30 cellular contexts compared by ENCODE assay signal in the genomic region with DNA sequence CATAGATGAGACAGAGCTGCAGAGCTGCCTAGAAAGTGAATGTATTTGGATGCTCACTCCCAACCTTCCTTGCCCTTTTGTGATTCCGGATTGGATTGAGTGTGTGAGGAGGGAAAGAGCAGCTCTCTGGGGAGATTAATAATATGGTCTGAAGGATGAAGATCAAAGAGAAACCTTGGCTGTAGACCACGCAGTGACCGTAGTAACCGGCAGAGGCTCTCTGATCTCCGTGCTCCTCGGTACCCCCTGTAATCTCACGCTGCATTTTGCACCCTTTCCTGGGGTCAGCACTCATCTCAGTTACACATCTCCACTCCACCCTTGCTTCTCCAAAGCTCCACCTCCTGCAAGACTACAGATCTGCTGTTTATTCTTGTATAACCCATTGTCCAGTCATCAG. TPM values are rescaled to one million over a fixed set of nuclear protein-coding genes. Genes with fewer than 3 reads are reported as not detected.
DNase-seq lines count a peak whose midpoint lies in the region; ATAC-seq and TF ChIP-seq lines count a peak whose summit lies in the region.
"Had no signal": no experiment of that assay in that cellular context is flagged by ENCODE, and none has a peak within 500 bp of the region (broad histone marks: within the 10 kb centered on the region; RNA-seq: fewer than 3 reads in every experiment).

No MANE protein-coding gene starts in this region.

- H2AK5ac ChIP-seq in mesenchymal stem cell (ENCODE audit: low read length, severe bottlenecking): no peak overlapping the region

- no peak overlapping the region for H3K14ac ChIP-seq in mesenchymal stem cell (ENCODE audit: low read length in 2 of 2)

- H3K27me3 ChIP-seq in AG04450 (ENCODE audit: control insufficient read depth, insufficient read depth, low read length): no peaks in the 10 kb centered on the region
- H3K27me3 ChIP-seq in Karpas-422 (ENCODE audit: low read length): no peaks in the 10 kb centered on the region
- H3K27me3 ChIP-seq in brain microvascular endothelial cell (replicated peaks): no peaks in the 10 kb centered on the region
- peaks cover 0 to under 1% of the 10 kb centered on the region in 2 experiments for H3K27me3 ChIP-seq in mesenchymal stem cell (ENCODE audit: control insufficient read depth in 1 of 2, insufficient read depth in 1 of 2, low read length in 2 of 2)
- H3K27me3 ChIP-seq: esophagus squamous epithelium, pancreas had no signal

- WGBS in mesenchymal stem cell: 68% methylated on average over 7 of the region's 7 CpGs

- no peaks in the 10 kb centered on the region for H4K20me1 ChIP-seq in Karpas-422 (ENCODE audit: insufficient read depth, low read depth, low read length)

- H3K36me3 ChIP-seq in Karpas-422 (ENCODE audit: insufficient read depth, low read length): no peaks in the 10 kb centered on the region
- H3K36me3 ChIP-seq in brain microvascular endothelial cell (replicated peaks): no peaks in the 10 kb centered on the region
- H3K36me3 ChIP-seq in mesenchymal stem cell (ENCODE audit: control insufficient read depth in 1 of 2, insufficient read depth in 2 of 2, low read depth in 1 of 2, low read length in 2 of 2): no peaks in the 10 kb centered on the region
- H3K36me3 ChIP-seq: esophagus squamous epithelium, pancreas had no signal

- in situ Hi-C loops in brain microvascular endothelial cell (cut with HindIII; ENCODE audit: low pct_ligation_motif_present, low sequenced_read_pairs): no loop called here

- DNase-seq in AG04450 (ENCODE audit: low read depth, low spot score): no peak
- no peak for DNase-seq in Karpas-422
- no peak for DNase-seq in brain microvascular endothelial cell
- no peak for DNase-seq in mesenchymal stem cell
- no peak for DNase-seq in CD1c-positive myeloid dendritic cell (ENCODE audit: extremely low spot score)
- DNase-seq in COR-L47 (lab: John Stamatoyannopoulos, UW): no peak
- DNase-seq in activated CD8-positive, alpha-beta memory T cell treated with anti-CD3 and anti-CD28 coated beads, Interleukin-2, amount 50 U/mL, for 48 hours: no peak
- DNase-seq: ACHN; activated CD4-positive, alpha-beta T cell treated with anti-CD3 and anti-CD28 coated beads for 36 hours; activated CD8-positive, alpha-beta T cell treated with anti-CD3 and anti-CD28 coated beads for 36 hours; activated naive CD4-positive, alpha-beta T cell treated with anti-CD3 and anti-CD28 coated beads, Interleukin-2, amount 10 ng/mL, durations not matched to agents 7 days and 5 days; DMS153; dorsolateral prefrontal cortex; esophagus squamous epithelium; glutamatergic neuron; H7; NCI-H1092 treated with DMSO at 0.1 percent for 48 hours; NCI-H187; NCI-H2171 treated with DMSO at 0.1 percent for 48 hours; NCI-H524 treated with DMSO at 0.1 percent for 48 hours; pancreas; Right ventricle myocardium superior; stimulated activated CD4-positive, alpha-beta T cell treated with anti-CD3 and anti-CD28 coated beads, Interleukin-1b, Interleukin-23, amount 100 ng/mL, for 48 hours; stimulated activated naive CD4-positive, alpha-beta T cell treated with Interleukin-2 at 50 U/mL for 16 hours; T-helper 2 cell had no signal

- POLR2A ChIA-PET in AG04450 (lab: Yijun Ruan, JAX): no interaction called here

- no peak overlapping the region for H2BK15ac ChIP-seq in mesenchymal stem cell (ENCODE audit: low read depth, poor library complexity, severe bottlenecking)

- H2AFZ ChIP-seq in Karpas-422 (ENCODE audit: low read length): no peak overlapping the region
- H2AFZ ChIP-seq in mesenchymal stem cell (ENCODE audit: low read depth, low read length): no peak overlapping the region

- H3K4me2 ChIP-seq in Karpas-422 (ENCODE audit: low read depth, low read length, poor library complexity, severe bottlenecking): peak overlapping the region; percentile 32
- H3K4me2 ChIP-seq in mesenchymal stem cell (ENCODE audit: low read length, poor library complexity, severe bottlenecking): no peak overlapping the region

- H3K4me3 ChIP-seq in AG04450 (ENCODE audit: low read depth, low read length) (peak overlapping the region; percentile 14), Karpas-422 (ENCODE audit: low read length) (0 out of 2 replicates have a peak overlapping the region, but pooled peaks have one; percentile 11), brain microvascular endothelial cell (ENCODE audit: low read depth, low read length) (peak overlapping the region; percentile 2), mesenchymal stem cell (ENCODE audit: insufficient read depth in 1 of 2, low read depth in 1 of 2, low read length in 2 of 2) (peak overlapping the region in 1 of 2 experiments; percentile 54)
- H3K4me3 ChIP-seq: esophagus squamous epithelium, GM12878, pancreas had no signal

- no peak overlapping the region for H2BK5ac ChIP-seq in mesenchymal stem cell (ENCODE audit: low read depth, low read length, poor library complexity, severe bottlenecking)

- peak overlapping the region in 1 of 2 experiments; percentile 19 for H3K4ac ChIP-seq in mesenchymal stem cell (ENCODE audit: low read depth in 1 of 2, low read length in 2 of 2)

- no peak for ATAC-seq in HG02885 (IDR thresholded peaks at IDR 0.05; ENCODE audit: poor library complexity, unreplicated experiment)
- ATAC-seq: activated CD4-positive, alpha-beta T cell treated with anti-CD3 and anti-CD28 coated beads for 36 hours; activated CD8-positive, alpha-beta T cell treated with anti-CD3 and anti-CD28 coated beads for 36 hours; activated T-helper 17 cell treated with anti-CD3 and anti-CD28 coated beads, Interleukin-2, amount 50 U/mL, for 72 hours; GM12878; left lobe of liver; pancreas had no signal

- no peaks in the 10 kb centered on the region for H3K79me2 ChIP-seq in Karpas-422 (ENCODE audit: low read length)

- no peaks in the 10 kb centered on the region for H3K9me3 ChIP-seq in AG04450 (ENCODE audit: control insufficient read depth, insufficient read depth, low read length)
- no peaks in the 10 kb centered on the region for H3K9me3 ChIP-seq in Karpas-422 (ENCODE audit: low read length)
- no peaks in the 10 kb centered on the region for H3K9me3 ChIP-seq in mesenchymal stem cell (ENCODE audit: control insufficient read depth, low read length)
- H3K9me3 ChIP-seq: esophagus squamous epithelium, pancreas had no signal

- no peaks in the 10 kb centered on the region for H3K79me1 ChIP-seq in mesenchymal stem cell (replicated peaks; ENCODE audit: low read length, poor library complexity, severe bottlenecking)

- H3K9me2 ChIP-seq in Karpas-422 (replicated peaks; ENCODE audit: insufficient read depth, low read length): no peaks in the 10 kb centered on the region

- H3K18ac ChIP-seq in mesenchymal stem cell (ENCODE audit: low read depth in 1 of 2, low read length in 2 of 2): no peak overlapping the region

- H3K4me1 ChIP-seq in Karpas-422 (ENCODE audit: low read length) (peaks cover 28% of the 10 kb centered on the region), mesenchymal stem cell (ENCODE audit: control insufficient read depth, insufficient read depth, low read depth, low read length) (peaks cover 2% of the 10 kb centered on the region)
- H3K4me1 ChIP-seq: pancreas had no signal

- no peak overlapping the region for H4K8ac ChIP-seq in mesenchymal stem cell (ENCODE audit: low read length)

- no peak overlapping the region for H4K91ac ChIP-seq in mesenchymal stem cell (ENCODE audit: low read length)

- TF ChIP-seq CTCF in AG04450 (IDR thresholded peaks at IDR 0.05; ENCODE audit: low read depth, low read length): no peak
- TF ChIP-seq CTCF in brain microvascular endothelial cell (IDR thresholded peaks at IDR 0.05; ENCODE audit: low read depth, low read length, missing control alignments): peak; percentile 7

- H3K9ac ChIP-seq in Karpas-422 (ENCODE audit: low read length) (no peak overlapping the region), mesenchymal stem cell (ENCODE audit: low read length) (no peak overlapping the region)

- CTCF ChIA-PET in AG04450 (lab: Charles Lee): interaction anchor here (0.6 to 4.7 kb wide), 4 partner anchors 11 to 182 kb away, joined by 5 to 55 read pairs (median 14); partner anchors contain the start of gene TMEM100

- H3K23ac ChIP-seq in mesenchymal stem cell (ENCODE audit: low read length in 2 of 2): no peak overlapping the region

- no peak overlapping the region for H3K27ac ChIP-seq in AG04450 (ENCODE audit: low read depth, low read length)
- no peak overlapping the region for H3K27ac ChIP-seq in Karpas-422 (ENCODE audit: low read length)
- H3K27ac ChIP-seq in brain microvascular endothelial cell: no peak overlapping the region
- H3K27ac ChIP-seq in mesenchymal stem cell (ENCODE audit: low read length, poor library complexity, severe bottlenecking): no peak overlapping the region
- H3K27ac ChIP-seq: esophagus squamous epithelium, pancreas had no signal

- H2BK12ac ChIP-seq in mesenchymal stem cell (ENCODE audit: low read length in 2 of 2): peak overlapping the region; percentile 52 to 66

- no peak overlapping the region for H2BK120ac ChIP-seq in mesenchymal stem cell (ENCODE audit: low read depth, low read length)

RNA-seq across cellular contexts. Expression of gene TMEM100, which starts 14.1 kb away (rescaled TPM):
- polyA plus RNA-seq in AG04450 (2011; rRNA removed): 0.63 and 0.67 TPM in 2 replicates
- polyA minus RNA-seq in AG04450 (2011; rRNA and poly(A)+ RNA removed): 0.56 and 1.0 TPM in 2 replicates
- total RNA-seq in Karpas-422 (2014; rRNA removed; shearing (Covaris generic); ENCODE audit: low replicate concordance): 0.43 and 1.1 TPM in 2 replicates
- polyA plus RNA-seq in mesenchymal stem cell (2013, experiment 1 of 2): 151 TPM
- polyA plus RNA-seq in mesenchymal stem cell (2013, experiment 2 of 2): 182 TPM
- total RNA-seq: activated CD4-positive, alpha-beta T cell treated with anti-CD3 and anti-CD28 coated beads for 36 hours; activated CD8-positive, alpha-beta T cell treated with anti-CD3 and anti-CD28 coated beads for 36 hours; activated T-helper 17 cell treated with anti-CD3 and anti-CD28 coated beads, Interleukin-2, amount 50 U/mL, for 72 hours; GM12878 had no signal
- polyA plus RNA-seq: GM12878, neural cell had no signal

RNA-seq across cellular contexts. Expression of gene PCTP, which starts 42.3 kb away (rescaled TPM):
- 17.3 and 20.5 TPM in 2 replicates for polyA plus RNA-seq in AG04450 (2011; rRNA removed)
- 15.9 and 17.4 TPM in 2 replicates for polyA minus RNA-seq in AG04450 (2011; rRNA and poly(A)+ RNA removed)
- 15.1 and 20.7 TPM in 2 replicates for total RNA-seq in Karpas-422 (2014; rRNA removed; shearing (Covaris generic); ENCODE audit: low replicate concordance)
- 37.2 TPM for polyA plus RNA-seq in mesenchymal stem cell (2013, experiment 1 of 2)
- 37.5 TPM for polyA plus RNA-seq in mesenchymal stem cell (2013, experiment 2 of 2)
